In the genomic region with DNA sequence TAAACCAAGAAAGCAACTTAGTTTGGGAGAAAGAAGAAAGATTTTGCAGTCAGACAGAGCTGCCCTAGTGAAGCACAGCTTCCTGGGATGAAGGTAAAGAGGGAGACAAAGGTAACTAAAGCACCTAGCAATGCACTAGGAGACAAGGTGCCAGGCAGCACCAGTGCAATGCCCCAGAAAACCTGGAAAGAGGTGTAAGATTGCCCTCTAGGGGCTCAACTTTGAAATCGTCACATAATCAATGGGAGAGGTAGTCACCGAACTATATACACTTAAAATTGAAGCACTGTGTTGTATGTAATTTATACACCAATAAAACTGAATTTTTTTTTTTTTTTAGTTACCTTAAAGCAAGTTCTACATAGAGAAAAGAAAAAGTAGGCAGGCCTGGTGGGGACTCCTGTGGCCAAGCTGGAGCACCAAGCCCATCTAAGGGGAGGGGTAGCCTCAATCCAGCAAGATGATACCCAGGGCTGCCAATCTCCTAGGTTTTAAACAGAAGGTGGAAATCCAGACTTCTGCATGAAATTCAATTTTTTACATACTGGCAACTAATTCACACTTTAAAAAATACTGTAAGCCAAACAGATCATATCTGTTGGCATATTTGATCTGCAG, we compare ENCODE assay signal across 1 cellular context.
TF ChIP-seq lines count a peak whose summit lies in the region.

No MANE protein-coding gene starts in this region.

TF ChIP-seq in SK-N-SH treated with all-trans-retinoic acid at 6 μM for 48 hours, 23 proteins besides CTCF, POLR2A, EP300 and RAD21 (continued from another document):
- TF ChIP-seq TOX (CRISPR knock-in tag; IDR thresholded peaks at IDR 0.05; ENCODE audit: borderline replicate concordance), result no peak
- TF ChIP-seq TCF4 (CRISPR knock-in tag; IDR thresholded peaks at IDR 0.05; ENCODE audit: borderline replicate concordance), result no peak
- TF ChIP-seq ARNTL (CRISPR knock-in tag; IDR thresholded peaks at IDR 0.05; ENCODE audit: borderline replicate concordance, low read depth), result no peak
- no peak for TF ChIP-seq ZNF70 (CRISPR knock-in tag; IDR thresholded peaks at IDR 0.05)
- TF ChIP-seq OSR1 (CRISPR knock-in tag; IDR thresholded peaks at IDR 0.05), result no peak
- TF ChIP-seq, protein P1, sequence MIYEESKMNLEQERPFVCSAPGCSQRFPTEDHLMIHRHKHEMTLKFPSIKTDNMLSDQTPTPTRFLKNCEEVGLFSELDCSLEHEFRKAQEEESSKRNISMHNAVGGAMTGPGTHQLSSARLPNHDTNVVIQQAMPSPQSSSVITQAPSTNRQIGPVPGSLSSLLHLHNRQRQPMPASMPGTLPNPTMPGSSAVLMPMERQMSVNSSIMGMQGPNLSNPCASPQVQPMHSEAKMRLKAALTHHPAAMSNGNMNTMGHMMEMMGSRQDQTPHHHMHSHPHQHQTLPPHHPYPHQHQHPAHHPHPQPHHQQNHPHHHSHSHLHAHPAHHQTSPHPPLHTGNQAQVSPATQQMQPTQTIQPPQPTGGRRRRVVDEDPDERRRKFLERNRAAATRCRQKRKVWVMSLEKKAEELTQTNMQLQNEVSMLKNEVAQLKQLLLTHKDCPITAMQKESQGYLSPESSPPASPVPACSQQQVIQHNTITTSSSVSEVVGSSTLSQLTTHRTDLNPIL (CRISPR knock-in tag; IDR thresholded peaks at IDR 0.05; ENCODE audit: low read depth), result no peak
- no peak for TF ChIP-seq ZFP30 (CRISPR knock-in tag; IDR thresholded peaks at IDR 0.05)
- TF ChIP-seq BACH2 (CRISPR knock-in tag; IDR thresholded peaks at IDR 0.05; ENCODE audit: borderline replicate concordance), result no peak
- no peak for TF ChIP-seq ZFP3 (CRISPR knock-in tag; IDR thresholded peaks at IDR 0.05)
- no peak for TF ChIP-seq SNAI2 (CRISPR knock-in tag; IDR thresholded peaks at IDR 0.05)
TF ChIP-seq in SK-N-SH treated with all-trans-retinoic acid at 6 μM for 48 hours: peak in this region for 0.
